ENCODE assay signal across 8 cellular contexts in the genomic region with DNA sequence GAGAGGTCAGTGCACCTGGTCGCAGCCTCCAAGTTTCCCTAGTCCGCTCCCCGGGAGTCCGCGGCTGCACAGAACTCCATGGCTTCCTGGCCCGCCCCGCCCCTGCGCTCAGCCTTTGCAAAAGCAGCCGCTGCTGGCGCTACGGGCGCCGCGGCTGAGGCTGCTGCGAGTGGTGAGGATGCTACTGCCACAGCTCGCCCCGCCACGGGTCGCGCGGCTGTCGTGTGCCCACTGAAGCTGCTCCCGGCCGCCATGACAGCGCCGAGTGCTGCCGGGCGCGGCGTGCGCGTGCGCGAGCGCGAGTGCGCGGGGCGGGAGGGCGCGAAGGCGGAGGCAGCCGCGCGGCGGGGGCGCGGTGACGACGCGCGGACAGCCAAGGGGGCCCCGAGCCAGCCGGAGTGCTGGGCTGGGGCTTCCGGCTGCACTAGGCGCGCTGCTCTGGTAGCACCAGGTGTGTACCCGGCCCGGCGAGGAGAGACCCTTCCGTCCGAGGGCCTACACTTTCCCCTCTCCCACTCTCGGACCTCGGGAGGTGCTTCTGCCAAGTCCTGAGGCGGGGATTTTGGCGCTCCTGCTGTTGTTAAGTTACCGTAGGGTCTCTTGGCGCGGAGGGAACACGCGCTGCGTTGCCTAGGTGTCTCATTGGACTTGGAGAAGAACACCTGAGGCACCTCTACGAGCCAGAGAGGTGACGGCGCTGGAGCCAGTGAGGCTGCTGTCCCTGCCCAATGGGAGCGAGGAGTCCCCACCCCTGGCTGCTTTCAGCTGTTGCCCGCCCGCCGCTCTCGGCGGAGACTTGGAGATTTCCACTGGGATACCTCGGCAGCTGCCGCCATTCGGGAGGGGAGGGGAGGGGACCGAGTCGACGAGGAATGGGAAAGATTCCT. TPM values are rescaled to one million over a fixed set of nuclear protein-coding genes. Genes with fewer than 3 reads are reported as not detected.
DNase-seq lines count a peak whose midpoint lies in the region; ATAC-seq and TF ChIP-seq lines count a peak whose summit lies in the region.

No MANE protein-coding gene starts in this region.

- H3K27me3 ChIP-seq in GM23338 (ENCODE audit: insufficient read depth) (no peaks in the 10 kb centered on the region), stomach (no peaks in the 10 kb centered on the region)

- H3K4me1 ChIP-seq in GM23338 (ENCODE audit: insufficient read depth) (peaks cover 15% of the 10 kb centered on the region), stomach (peaks cover 9 to 39% (median 25%) of the 10 kb centered on the region in 4 donors)

- intact Hi-C loops in stomach (cut with DNase I; ENCODE audit: low total_unique reads): no loop called here

- ATAC-seq in GM23338: peak; percentile 78

- peak overlapping the region; percentile 99 for H3K27ac Mint-ChIP-seq in GM23338
- H3K27ac Mint-ChIP-seq in neural crest cell (ENCODE audit: unreplicated experiment): peak overlapping the region; percentile 92

- H3K27ac ChIP-seq in GM23338 (ENCODE audit: low read depth): peak overlapping the region; percentile 96
- peak overlapping the region; percentile 96 to 99 (median 98) for H3K27ac ChIP-seq in stomach

- H3K4me2 ChIP-seq in GM23338: peak overlapping the region; percentile 82

- WGBS in stomach, 5 donors: 0 to 1% (median 0%) methylated on average over 41 to 87 of the region's 87 CpGs

- 0 out of 2 replicates have a peak, but pooled peaks cover 4% of the 10 kb centered on the region for H3F3A ChIP-seq in GM23338 (replicated peaks; ENCODE audit: low read depth)

- H3K9me3 ChIP-seq in stomach: no peaks in the 10 kb centered on the region

- H3K4me1 Mint-ChIP-seq in GM23338: peaks cover 19% of the 10 kb centered on the region
- peaks cover 21% of the 10 kb centered on the region for H3K4me1 Mint-ChIP-seq in neural crest cell

- no peak for TF ChIP-seq EP300 in stomach (IDR thresholded peaks at IDR 0.05)

- H3K36me3 Mint-ChIP-seq in GM23338 (ENCODE audit: low read depth) (peaks cover 9% of the 10 kb centered on the region; the same call in 2 of the 3 replicates), neural crest cell (ENCODE audit: low read depth) (no peaks in the 10 kb centered on the region)

- H3K36me3 ChIP-seq in GM23338 (ENCODE audit: insufficient read depth) (no peaks in the 10 kb centered on the region), stomach (no peaks in the 10 kb centered on the region)

- peak overlapping the region; percentile 94; the same call in 1 of the 2 replicates for H2AFZ ChIP-seq in GM23338

- no peak for TF ChIP-seq CTCF in GM23338 (conservative IDR thresholded peaks at IDR 0.05; ENCODE audit: low read depth in 2 of 2)
- no peak for TF ChIP-seq CTCF in foreskin fibroblast (IDR thresholded peaks at IDR 0.05; ENCODE audit: low read depth, low read length)
- TF ChIP-seq CTCF in neural crest cell (conservative IDR thresholded peaks at IDR 0.05): no peak
- TF ChIP-seq CTCF in stomach (IDR thresholded peaks at IDR 0.05): no peak

- H3K4me3 Mint-ChIP-seq in GM23338 (peak overlapping the region; percentile 100), neural crest cell (peak overlapping the region; percentile 100)

- no peaks in the 10 kb centered on the region for H3K9me2 ChIP-seq in GM23338 (ENCODE audit: insufficient read depth)

- H4K20me1 ChIP-seq in GM23338 (replicated peaks; ENCODE audit: insufficient read depth): peaks cover 20% of the 10 kb centered on the region

- TF ChIP-seq POLR2A in stomach (IDR thresholded peaks at IDR 0.05): peak in 1 of 4 donors; percentile 72

- peaks cover 43% of the 10 kb centered on the region for H3K79me2 ChIP-seq in GM23338 (replicated peaks; ENCODE audit: insufficient read depth)

- peak; percentile 73 for DNase-seq in EL
- peak; percentile 91 for DNase-seq in GM23338 (ENCODE audit: low spot score)
- DNase-seq in Kasumi-1 (lab: John Stamatoyannopoulos, UW): peak; percentile 66 to 69
- DNase-seq in RKO (ENCODE audit: low spot score): peak; percentile 83
- DNase-seq in activated effector memory CD4-positive, alpha-beta T cell treated with Interleukin-2 at 50 U/mL for 16 hours: peak; percentile 77
- peak; percentile 64 to 89 for DNase-seq in foreskin fibroblast
- DNase-seq in neural crest cell (ENCODE audit: low read depth, low spot score): peak; percentile 70
- peak; percentile 84 for DNase-seq in stomach

- H3K4me3 ChIP-seq in GM23338: peak overlapping the region; percentile 67
- peak overlapping the region; percentile 86 to 93 for H3K4me3 ChIP-seq in foreskin fibroblast (ENCODE audit: low read depth in 1 of 2, low read length in 2 of 2)
- peak overlapping the region; percentile 91 to 98 (median 97) for H3K4me3 ChIP-seq in stomach

- H3K27me3 Mint-ChIP-seq in GM23338 (ENCODE audit: insufficient read depth, low read depth, poor library complexity): peaks cover 10% of the 10 kb centered on the region
- H3K27me3 Mint-ChIP-seq in neural crest cell (ENCODE audit: low read depth): no peaks in the 10 kb centered on the region

- H3K9me3 Mint-ChIP-seq in GM23338: no peaks in the 10 kb centered on the region
- no peaks in the 10 kb centered on the region for H3K9me3 Mint-ChIP-seq in neural crest cell

TF ChIP-seq in GM23338, 12 proteins besides CTCF, POLR2A, EP300 and RAD21 (continues in another document):
- TF ChIP-seq EZH2 (IDR thresholded peaks at IDR 0.05; ENCODE audit: low read depth, unreplicated experiment) (no peak), STAT1 (IDR thresholded peaks at IDR 0.05; ENCODE audit: unreplicated experiment) (no peak), ZNF331 (CRISPR knock-in tag; IDR thresholded peaks at IDR 0.05; ENCODE audit: low read depth) (no peak), CREB1 (CRISPR knock-in tag; IDR thresholded peaks at IDR 0.05; ENCODE audit: low read depth) (peak; percentile 66), EZH2phosphoT487 (IDR thresholded peaks at IDR 0.05; ENCODE audit: unreplicated experiment) (no peak), ZNF114 (CRISPR knock-in tag; IDR thresholded peaks at IDR 0.05) (no peak), REST (IDR thresholded peaks at IDR 0.05; ENCODE audit: unreplicated experiment) (no peak), POLR2AphosphoS5 (IDR thresholded peaks at IDR 0.05; ENCODE audit: low read depth) (peak; percentile 81), ETS1 (IDR thresholded peaks at IDR 0.05) (no peak)

RNA-seq across cellular contexts. Expression of gene LRBA, which starts 0.6 kb away (rescaled TPM):
- total RNA-seq in GM23338 (2014; rRNA removed; shearing (Covaris generic)): 99.2 and 126 TPM in 2 replicates
- 20.5 and 23.3 TPM in 2 replicates for polyA plus RNA-seq in GM23338 (2016; fragmentation: Nextera tagmentation; extraction: Ambion mirVana)
- total RNA-seq in neural crest cell: 28.2 and 30.3 TPM in 2 replicates
- 100 to 1,000 TPM in 2 of 5 donors, 10 to 100 TPM in 3; 63.0 to 156 (median 87.1) TPM for total RNA-seq in stomach
- 10 to 100 TPM in 1 of 3 donors, 1 to 10 TPM in 2; 7.3 to 13.6 (median 9.7) TPM for polyA plus RNA-seq in stomach

Comparison
In these comparisons a context has a peak if more than half of its experiments do, and no peak if none do; other contexts are left out.
1. Peak in every context shown above with its lines: DNase-seq, ATAC-seq, H3K4me3 ChIP-seq and H3K27ac ChIP-seq.